ENCODE assay signal across 17 cellular contexts in genomic region chr3:171620825-171621434, GRCh38.
A peak's percentile ranks its signal among the peaks of the same experiment; 100 is the strongest.
DNase-seq lines count a peak whose midpoint lies in the region; ATAC-seq and TF ChIP-seq lines count a peak whose summit lies in the region.
"Had no signal": no experiment of that assay in that cellular context is flagged by ENCODE, and none has a peak within 500 bp of the region (broad histone marks: within the 10 kb centered on the region; RNA-seq: fewer than 3 reads in every experiment).

No MANE protein-coding gene starts in this region.

- DNase-seq in Daoy (ENCODE audit: low read depth) (peak; percentile 79), NCI-H146 (lab: John Stamatoyannopoulos, UW) (peak; percentile 47), cardiac fibroblast (ENCODE audit: low read depth in 2 of 2) (peak; percentile 24 to 33), myocyte (ENCODE audit: low read depth) (peak; percentile 57), DMS153 treated with DMSO at 0.1 percent for 48 hours (lab: John Stamatoyannopoulos, UW; ENCODE audit: unreplicated experiment) (no peak), NCI-H748 (lab: John Stamatoyannopoulos, UW; ENCODE audit: unreplicated experiment) (no peak)
- no peak for DNase-seq in activated CD8-positive, alpha-beta memory T cell treated with anti-CD3 and anti-CD28 coated beads, Interleukin-2, amount 50 U/mL, for 48 hours
- DNase-seq: activated CD4-positive, alpha-beta T cell treated with anti-CD3 and anti-CD28 coated beads, Interleukin-2, amount 10 ng/mL, durations not matched to agents 24 days and 14 days; activated T-cell treated with anti-CD3 and anti-CD28 coated beads, Interleukin-2, amount 50 U/mL, for 24 hours; adrenal gland; DMS53; NCI-H1417; NCI-H524; stimulated activated CD4-positive, alpha-beta T cell treated with anti-CD3 and anti-CD28 coated beads, Interleukin-2, amount 100 ng/mL, for 24 hours; tibial artery had no signal

- no peak overlapping the region for H3K4me3 ChIP-seq in cardiac fibroblast (replicated peaks in 1 of 2; ENCODE audit: low read depth in 2 of 2, low read length in 2 of 2)
- H3K4me3 ChIP-seq: adrenal gland, tibial artery had no signal

- TF ChIP-seq CTCF in cardiac fibroblast (IDR thresholded peaks at IDR 0.05; ENCODE audit: low read depth, low read length): no peak

- no peak for ATAC-seq in HG03045 (IDR thresholded peaks at IDR 0.05; ENCODE audit: unreplicated experiment)
- ATAC-seq: HepG2 had no signal

Comparison
In these comparisons a context has a peak if more than half of its experiments do, and no peak if none do; other contexts are left out.
1. DNase-seq: peak in Daoy (single experiment), NCI-H146 (single experiment), cardiac fibroblast (2 of 2) and myocyte (single experiment); none in DMS153 treated with DMSO at 0.1 percent for 48 hours (single experiment), activated CD8-positive, alpha-beta memory T cell treated with anti-CD3 and anti-CD28 coated beads, Interleukin-2, amount 50 U/mL, for 48 hours (single experiment) and NCI-H748 (single experiment).